In genomic region chr9:128628471-128629048, GRCh38 we compare ENCODE assay signal across 10 cellular contexts. TPM values are rescaled to one million over a fixed set of nuclear protein-coding genes. Genes with fewer than 3 reads are reported as not detected.
A peak's percentile ranks its signal among the peaks of the same experiment; 100 is the strongest.
DNase-seq lines count a peak whose midpoint lies in the region; ATAC-seq and TF ChIP-seq lines count a peak whose summit lies in the region.
"Had no signal": no experiment of that assay in that cellular context is flagged by ENCODE, and none has a peak within 500 bp of the region (broad histone marks: within the 10 kb centered on the region; RNA-seq: fewer than 3 reads in every experiment).

No MANE protein-coding gene starts in this region.

- intact Hi-C loops in lower lobe of right lung (cut with DNase I), result no loop called here

- peak overlapping the region; percentile 57 for H3K27ac Mint-ChIP-seq in type B pancreatic cell

- H3K4me3 ChIP-seq in ectodermal cell (ENCODE audit: insufficient read depth, low read depth, low read length) (no peak overlapping the region), lower lobe of right lung (no peak overlapping the region)
- H3K4me3 ChIP-seq: ovary had no signal

- no peaks in the 10 kb centered on the region for H3K27me3 Mint-ChIP-seq in type B pancreatic cell

- no peaks in the 10 kb centered on the region for H3K9me3 Mint-ChIP-seq in type B pancreatic cell

- ATAC-seq in lower lobe of right lung, result peak; percentile 58 to 59

- 81 to 82% methylated on average over 17 of the region's 17 CpGs for WGBS in ectodermal cell, 2 experiments

- H3K4me1 ChIP-seq in ectodermal cell (ENCODE audit: control insufficient read depth, insufficient read depth, low read length) (peaks cover 11% of the 10 kb centered on the region), lower lobe of right lung (peaks cover 8% of the 10 kb centered on the region)

- H3K4me1 Mint-ChIP-seq in type B pancreatic cell (ENCODE audit: unreplicated experiment), result no peaks in the 10 kb centered on the region

- H3K27me3 ChIP-seq in ectodermal cell (ENCODE audit: control insufficient read depth, insufficient read depth, low read length, poor library complexity, severe bottlenecking) (no peaks in the 10 kb centered on the region), lower lobe of right lung (ENCODE audit: low read depth) (no peaks in the 10 kb centered on the region)
- H3K27me3 ChIP-seq: ovary had no signal

- H3K27ac ChIP-seq in ectodermal cell (ENCODE audit: insufficient read depth, low read depth, low read length, poor library complexity, severe bottlenecking) (peak overlapping the region; percentile 50), lower lobe of right lung (no peak overlapping the region)
- H3K27ac ChIP-seq: ovary had no signal

- no peak overlapping the region for H3K4me3 Mint-ChIP-seq in type B pancreatic cell

- H3K9me3 ChIP-seq in ectodermal cell (ENCODE audit: control insufficient read depth, low read length) (no peaks in the 10 kb centered on the region), lower lobe of right lung (no peaks in the 10 kb centered on the region)
- H3K9me3 ChIP-seq: ovary had no signal

- TF ChIP-seq CTCF in lower lobe of right lung (IDR thresholded peaks at IDR 0.05) (no peak), type B pancreatic cell (conservative IDR thresholded peaks at IDR 0.05) (no peak)

- DNase-seq in NCI-H226 (peak; percentile 33), lower lobe of right lung (peak; percentile 45), type B pancreatic cell (ENCODE audit: extremely low spot score, unreplicated experiment) (no peak), NCI-H2029 treated with DMSO at 0.1 percent for 48 hours (lab: John Stamatoyannopoulos, UW) (no peak), NCI-H2029 (lab: John Stamatoyannopoulos, UW) (no peak)
- no peak for DNase-seq in activated effector memory CD4-positive, alpha-beta T cell treated with anti-CD3 and anti-CD28 coated beads, Interleukin-2, amount 50 U/mL, for 16 hours
- DNase-seq: activated naive CD4-positive, alpha-beta T cell treated with Interleukin-2 at 50 U/mL for 16 hours; NCI-H2227 treated with DMSO at 0.1 percent for 48 hours had no signal

- peaks cover 19% of the 10 kb centered on the region for H3K36me3 Mint-ChIP-seq in type B pancreatic cell

- H3K36me3 ChIP-seq in ectodermal cell (ENCODE audit: control insufficient read depth, insufficient read depth, low read length) (peaks cover 85% of the 10 kb centered on the region), lower lobe of right lung (peaks cover 100% of the 10 kb centered on the region)
- H3K36me3 ChIP-seq: ovary had no signal

RNA-seq across cellular contexts. Expression of gene DYNC2I2, which starts 28.1 kb away (rescaled TPM):
- 96.4 TPM for polyA plus RNA-seq in ectodermal cell (2013, experiment 1 of 4)
- 86.5 TPM for polyA plus RNA-seq in ectodermal cell (2013, experiment 2 of 4)
- 81.8 TPM for polyA plus RNA-seq in ectodermal cell (2013, experiment 3 of 4)
- 81.1 TPM for polyA plus RNA-seq in ectodermal cell (2013, experiment 4 of 4)
- total RNA-seq in lower lobe of right lung (37.3 TPM), type B pancreatic cell (ENCODE audit: low replicate concordance) (65.0 and 70.6 TPM in 2 replicates)

Comparison
In these comparisons a context has a peak if more than half of its experiments do, and no peak if none do; other contexts are left out.
1. DNase-seq: peak in NCI-H226 (single experiment) and lower lobe of right lung (single experiment); none in type B pancreatic cell (single experiment), activated effector memory CD4-positive, alpha-beta T cell treated with anti-CD3 and anti-CD28 coated beads, Interleukin-2, amount 50 U/mL, for 16 hours (single experiment), NCI-H2029 treated with DMSO at 0.1 percent for 48 hours (single experiment) and NCI-H2029 (single experiment).